Comparison of ENCODE assay signal across 8 cellular contexts in the genomic region with DNA sequence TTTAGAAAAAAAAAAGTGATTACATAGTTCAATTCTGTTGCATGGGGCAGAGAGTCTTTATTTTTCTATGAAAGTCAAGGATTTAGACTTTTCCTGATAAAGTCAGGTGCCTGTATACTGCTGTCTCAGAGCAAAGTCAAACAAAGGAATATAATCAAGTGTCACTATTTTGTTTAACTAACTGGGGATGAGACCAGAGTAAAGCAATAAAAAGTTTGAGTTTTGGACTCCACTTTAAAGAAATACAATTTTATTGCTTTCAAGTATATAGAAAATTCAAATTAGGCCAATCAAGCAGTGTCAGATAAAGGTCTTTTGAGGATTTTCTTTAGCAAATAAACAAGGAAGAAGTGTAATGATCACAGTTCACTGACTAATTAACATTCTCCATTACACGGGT.
"Had no signal": no experiment of that assay in that cellular context is flagged by ENCODE, and none has a peak within 500 bp of the region (broad histone marks: within the 10 kb centered on the region; RNA-seq: fewer than 3 reads in every experiment).

No MANE protein-coding gene starts in this region.

- H3K27ac ChIP-seq: HL-60 had no signal

- FAIRE-seq: H1, H54, HepG2 had no signal

- DNase-seq: H9, HCEC 1CT, HFFc6 had no signal

- ATAC-seq: GM23338, HepG2 had no signal

- H3K4me3 ChIP-seq: GM23338 had no signal
